In genomic region chr16:85317704-85318103, GRCh38 we compare ENCODE assay signal across 17 cellular contexts.
DNase-seq lines count a peak whose midpoint lies in the region; ATAC-seq, FAIRE-seq and TF ChIP-seq lines count a peak whose summit lies in the region.
"Had no signal": no experiment of that assay in that cellular context is flagged by ENCODE, and none has a peak within 500 bp of the region (broad histone marks: within the 10 kb centered on the region; RNA-seq: fewer than 3 reads in every experiment).

No MANE protein-coding gene starts in this region.

- H3K4me1 ChIP-seq in IMR-90 (ENCODE audit: control insufficient read depth, insufficient read depth, low read length): peaks cover 27% of the 10 kb centered on the region
- H3K4me1 ChIP-seq in astrocyte (ENCODE audit: insufficient read depth, low read length): peaks cover 21% of the 10 kb centered on the region
- H3K4me1 ChIP-seq in mesenchymal stem cell (ENCODE audit: control insufficient read depth, insufficient read depth, low read depth, low read length): peaks cover 37% of the 10 kb centered on the region
- H3K4me1 ChIP-seq in pancreas: peaks cover 33 to 40% (median 39%) of the 10 kb centered on the region in 3 donors

- H3K56ac ChIP-seq in IMR-90 (ENCODE audit: extremely low read depth, insufficient read depth, low read length): no peak overlapping the region

- H3K4ac ChIP-seq in IMR-90 (ENCODE audit: low read depth, low read length) (no peak overlapping the region), mesenchymal stem cell (ENCODE audit: low read depth in 1 of 2, low read length in 2 of 2) (no peak overlapping the region)

- no peak for TF ChIP-seq RAD21 in IMR-90 (IDR thresholded peaks at IDR 0.05; ENCODE audit: low read length)

- H3K9ac ChIP-seq in IMR-90 (ENCODE audit: low read depth, low read length) (no peak overlapping the region), astrocyte (ENCODE audit: low read length) (no peak overlapping the region), mesenchymal stem cell (ENCODE audit: low read length) (no peak overlapping the region)

- peak overlapping the region; percentile 25 for H2AK9ac ChIP-seq in IMR-90 (replicated peaks; ENCODE audit: low read depth, low read length, poor library complexity)

- intact Hi-C loops in IMR-90 (cut with micrococcal nuclease) (no loop called here), pancreas (cut with DNase I) (loop anchor here in 1 of 3 donors (10.0 kb wide), 1 partner anchor 97 kb away; no protein-coding TSS in a partner anchor)
- intact Hi-C loops in activated CD8-positive, alpha-beta T cell treated with anti-CD3 and anti-CD28 coated beads for 36 hours (cut with micrococcal nuclease): no loop called here

- H2BK20ac ChIP-seq in IMR-90 (ENCODE audit: low read depth, low read length): no peak overlapping the region

- H2AK5ac ChIP-seq in IMR-90 (ENCODE audit: low read depth, low read length) (no peak overlapping the region), mesenchymal stem cell (ENCODE audit: low read length, severe bottlenecking) (no peak overlapping the region)

- TF ChIP-seq POLR2A in IMR-90 (IDR thresholded peaks at IDR 0.05; ENCODE audit: low read depth, low read length): no peak

- no peak overlapping the region for H3K27ac ChIP-seq in IMR-90 (ENCODE audit: insufficient read depth, low read length)
- no peak overlapping the region for H3K27ac ChIP-seq in astrocyte (ENCODE audit: low read depth, low read length)
- H3K27ac ChIP-seq in mesenchymal stem cell (ENCODE audit: low read length, poor library complexity, severe bottlenecking): no peak overlapping the region
- H3K27ac ChIP-seq in pancreas: peak overlapping the region; percentile 65 to 90 (median 74)

- H3K18ac ChIP-seq in IMR-90 (ENCODE audit: low read depth, low read length) (no peak overlapping the region), mesenchymal stem cell (ENCODE audit: low read depth in 1 of 2, low read length in 2 of 2) (peak overlapping the region; percentile 4 to 71)

- no peak overlapping the region for H3K14ac ChIP-seq in IMR-90 (replicated peaks; ENCODE audit: low read depth, low read length)
- no peak overlapping the region for H3K14ac ChIP-seq in mesenchymal stem cell (ENCODE audit: low read length in 2 of 2)

- no peak overlapping the region for H4K91ac ChIP-seq in IMR-90 (ENCODE audit: insufficient read depth, low read depth, low read length)
- peak overlapping the region; percentile 45 for H4K91ac ChIP-seq in mesenchymal stem cell (ENCODE audit: low read length)

- no peaks in the 10 kb centered on the region for H3K9me3 Mint-ChIP-seq in astrocyte (ENCODE audit: unreplicated experiment)
- H3K9me3 Mint-ChIP-seq in activated CD8-positive, alpha-beta T cell treated with anti-CD3 and anti-CD28 coated beads for 36 hours: no peaks in the 10 kb centered on the region
- H3K9me3 Mint-ChIP-seq: CD8-positive, alpha-beta T cell; H9 had no signal

- peak overlapping the region; percentile 30 to 85 for H2BK12ac ChIP-seq in mesenchymal stem cell (ENCODE audit: low read length in 2 of 2)

- dilution Hi-C loops in IMR-90 (cut with HindIII; ENCODE audit: low sequenced_read_pairs, unreplicated experiment): no loop called here

- peaks cover 17 to 81% of the 10 kb centered on the region in 2 experiments for H3K79me1 ChIP-seq in IMR-90 (ENCODE audit: low read depth in 1 of 2, low read length in 2 of 2)
- peaks cover 19% of the 10 kb centered on the region for H3K79me1 ChIP-seq in mesenchymal stem cell (replicated peaks; ENCODE audit: low read length, poor library complexity, severe bottlenecking)

- no peak overlapping the region for H2AFZ ChIP-seq in IMR-90 (replicated peaks; ENCODE audit: low read length, poor library complexity)
- H2AFZ ChIP-seq in astrocyte (ENCODE audit: low read depth, low read length): no peak overlapping the region
- H2AFZ ChIP-seq in mesenchymal stem cell (ENCODE audit: low read depth, low read length): no peak overlapping the region

- H3K23ac ChIP-seq in IMR-90 (ENCODE audit: low read depth, low read length) (no peak overlapping the region), mesenchymal stem cell (ENCODE audit: low read length in 2 of 2) (no peak overlapping the region)

- no peaks in the 10 kb centered on the region for H3K36me3 Mint-ChIP-seq in astrocyte (ENCODE audit: low read depth, unreplicated experiment)
- no peaks in the 10 kb centered on the region for H3K36me3 Mint-ChIP-seq in activated CD8-positive, alpha-beta T cell treated with anti-CD3 and anti-CD28 coated beads for 36 hours (ENCODE audit: low read depth)
- H3K36me3 Mint-ChIP-seq: CD8-positive, alpha-beta T cell had no signal

- no peak overlapping the region for H2BK120ac ChIP-seq in IMR-90 (ENCODE audit: low read depth, low read length)
- H2BK120ac ChIP-seq in mesenchymal stem cell (ENCODE audit: low read depth, low read length): no peak overlapping the region

- no peak overlapping the region for H3K4me2 ChIP-seq in IMR-90 (ENCODE audit: low read depth, low read length)
- no peak overlapping the region for H3K4me2 ChIP-seq in astrocyte (ENCODE audit: low read length)
- H3K4me2 ChIP-seq in mesenchymal stem cell (ENCODE audit: low read length, poor library complexity, severe bottlenecking): no peak overlapping the region

- H4K20me1 ChIP-seq in IMR-90 (ENCODE audit: insufficient read depth, low read length) (peaks cover 96% of the 10 kb centered on the region), astrocyte (ENCODE audit: insufficient read depth, low read length) (peaks cover 93% of the 10 kb centered on the region)

- H3K36me3 ChIP-seq in IMR-90 (ENCODE audit: control insufficient read depth, insufficient read depth, low read length): no peaks in the 10 kb centered on the region
- H3K36me3 ChIP-seq in astrocyte (ENCODE audit: insufficient read depth, low read length): no peaks in the 10 kb centered on the region
- H3K36me3 ChIP-seq in mesenchymal stem cell (ENCODE audit: control insufficient read depth in 1 of 2, insufficient read depth in 2 of 2, low read depth in 1 of 2, low read length in 2 of 2): no peaks in the 10 kb centered on the region
- no peaks in the 10 kb centered on the region for H3K36me3 ChIP-seq in pancreas

- H2BK5ac ChIP-seq in IMR-90 (ENCODE audit: low read depth, low read length, poor library complexity, severe bottlenecking): no peak overlapping the region
- H2BK5ac ChIP-seq in mesenchymal stem cell (ENCODE audit: low read depth, low read length, poor library complexity, severe bottlenecking): no peak overlapping the region

- no peak for FAIRE-seq in astrocyte (lab: Jason Lieb, UNC)
- no peak for FAIRE-seq in pancreas (lab: Jason Lieb, UNC)
- FAIRE-seq: A204.1 had no signal

- no peak overlapping the region for H3K4me3 Mint-ChIP-seq in astrocyte (ENCODE audit: unreplicated experiment)
- H3K4me3 Mint-ChIP-seq in activated CD8-positive, alpha-beta T cell treated with anti-CD3 and anti-CD28 coated beads for 36 hours: no peak overlapping the region
- H3K4me3 Mint-ChIP-seq: CD8-positive, alpha-beta T cell; H9 had no signal

- H3K4me3 ChIP-seq in IMR-90 (ENCODE audit: insufficient read depth, low read depth, low read length) (no peak overlapping the region), astrocyte (ENCODE audit: insufficient read depth, low read depth, low read length) (no peak overlapping the region), mesenchymal stem cell (ENCODE audit: insufficient read depth in 1 of 2, low read depth in 1 of 2, low read length in 2 of 2) (no peak overlapping the region), pancreas (no peak overlapping the region)
- H3K4me3 ChIP-seq: K562 had no signal

- no peaks in the 10 kb centered on the region for H3K9me1 ChIP-seq in IMR-90 (ENCODE audit: insufficient read depth, low read length)

- in situ Hi-C loops in IMR-90 (cut with MboI; ENCODE audit: low sequenced_read_pairs): no loop called here

- H4K8ac ChIP-seq in IMR-90 (ENCODE audit: low read depth in 2 of 2, low read length in 2 of 2) (no peak overlapping the region), mesenchymal stem cell (ENCODE audit: low read length) (no peak overlapping the region)

- DNase-seq in IMR-90 (no peak), astrocyte (ENCODE audit: low read depth) (no peak), mesenchymal stem cell (no peak), pancreas (peak; percentile 66 to 93 (median 88)), HuH-7.5 (ENCODE audit: low spot score) (no peak)
- DNase-seq in activated CD4-positive, alpha-beta T cell treated with anti-CD3 and anti-CD28 coated beads for 4 hours: no peak
- no peak for DNase-seq in activated CD8-positive, alpha-beta T cell treated with anti-CD3 and anti-CD28 coated beads for 36 hours
- DNase-seq: AML-193; Calu3; CD8-positive, alpha-beta T cell; DMS79 treated with DMSO at 0.1 percent for 48 hours; GF-D8; GOT3; H9 had no signal

- no peaks in the 10 kb centered on the region for H3K27me3 ChIP-seq in IMR-90 (ENCODE audit: control insufficient read depth, insufficient read depth, low read length)
- no peaks in the 10 kb centered on the region for H3K27me3 ChIP-seq in astrocyte (ENCODE audit: insufficient read depth, low read length)
- H3K27me3 ChIP-seq in mesenchymal stem cell (ENCODE audit: control insufficient read depth in 1 of 2, insufficient read depth in 1 of 2, low read length in 2 of 2): no peaks in the 10 kb centered on the region
- H3K27me3 ChIP-seq in pancreas: no peaks in the 10 kb centered on the region

- POLR2A ChIA-PET in IMR-90 (lab: Charles Lee; ENCODE audit: unreplicated experiment): no interaction called here
- POLR2A ChIA-PET in activated CD8-positive, alpha-beta T cell treated with anti-CD3 and anti-CD28 coated beads for 36 hours (lab: Charles Lee): no interaction called here

- peak overlapping the region; percentile 63 for H3K27ac Mint-ChIP-seq in astrocyte (ENCODE audit: unreplicated experiment)
- H3K27ac Mint-ChIP-seq in activated CD8-positive, alpha-beta T cell treated with anti-CD3 and anti-CD28 coated beads for 36 hours: no peak overlapping the region
- H3K27ac Mint-ChIP-seq: H9 had no signal

- H3K27me3 Mint-ChIP-seq in astrocyte (ENCODE audit: low read depth, unreplicated experiment): peaks cover 22% of the 10 kb centered on the region
- no peaks in the 10 kb centered on the region for H3K27me3 Mint-ChIP-seq in activated CD8-positive, alpha-beta T cell treated with anti-CD3 and anti-CD28 coated beads for 36 hours

- no TSS peak for BruUV-seq in IMR-90 (replicated peaks; lab: Mats Ljungman, UMichigan)

- no peaks in the 10 kb centered on the region for H3K79me2 ChIP-seq in astrocyte (ENCODE audit: insufficient read depth, low read length)

- WGBS in IMR-90 (ENCODE audit: extremely low coverage in 2 of 2, insufficient read length in 1 of 2), 2 experiments: 90% methylated on average over 6 of the region's 12 CpGs; no CpG with 5 or more reads in 1 of the 2 experiments
- 97% methylated on average over 12 of the region's 12 CpGs for WGBS in mesenchymal stem cell
- 33 to 38% methylated on average over 12 of the region's 12 CpGs for WGBS in pancreas, 2 donors

- TF ChIP-seq CTCF in IMR-90 (conservative IDR thresholded peaks at IDR 0.05; ENCODE audit: low read depth, low read length): no peak
- TF ChIP-seq CTCF in astrocyte (IDR thresholded peaks at IDR 0.05; ENCODE audit: insufficient read depth, low read depth, low read length): no peak
- no peak for TF ChIP-seq CTCF in pancreas (IDR thresholded peaks at IDR 0.05)
- no peak for TF ChIP-seq CTCF in activated CD8-positive, alpha-beta T cell treated with anti-CD3 and anti-CD28 coated beads for 36 hours (IDR thresholded peaks at IDR 0.05)

- H4K5ac ChIP-seq in IMR-90 (ENCODE audit: low read depth, low read length): no peak overlapping the region

- H2BK15ac ChIP-seq in IMR-90 (ENCODE audit: low read depth, low read length): no peak overlapping the region
- peak overlapping the region; percentile 49 for H2BK15ac ChIP-seq in mesenchymal stem cell (ENCODE audit: low read depth, poor library complexity, severe bottlenecking)

- ATAC-seq in IMR-90 (ENCODE audit: low read depth) (no peak), pancreas (peak; percentile 48 to 64 (median 52)), HG03025 (IDR thresholded peaks at IDR 0.05; ENCODE audit: low FRiP score, unreplicated experiment) (no peak)
- ATAC-seq in activated CD8-positive, alpha-beta T cell treated with anti-CD3 and anti-CD28 coated beads for 36 hours: no peak
- ATAC-seq: CD8-positive, alpha-beta T cell had no signal

- peaks cover 10% of the 10 kb centered on the region for H3K4me1 Mint-ChIP-seq in astrocyte (ENCODE audit: low read depth, unreplicated experiment)
- H3K4me1 Mint-ChIP-seq in activated CD8-positive, alpha-beta T cell treated with anti-CD3 and anti-CD28 coated beads for 36 hours (ENCODE audit: low read depth): no peaks in the 10 kb centered on the region

- H3K9me3 ChIP-seq in IMR-90 (ENCODE audit: control insufficient read depth, insufficient read depth, low read length): no peaks in the 10 kb centered on the region
- no peaks in the 10 kb centered on the region for H3K9me3 ChIP-seq in astrocyte (ENCODE audit: insufficient read depth, low read depth, low read length)
- H3K9me3 ChIP-seq in mesenchymal stem cell (ENCODE audit: control insufficient read depth, low read length): no peaks in the 10 kb centered on the region
- H3K9me3 ChIP-seq in pancreas: no peaks in the 10 kb centered on the region

- CTCF ChIA-PET in IMR-90 (lab: Yijun Ruan, JAX): no interaction called here
- CTCF ChIA-PET in activated CD8-positive, alpha-beta T cell treated with anti-CD3 and anti-CD28 coated beads for 36 hours (lab: Charles Lee): interaction anchor here (1.6 kb wide), 1 partner anchor 13 kb away, joined by 7 read pairs; no protein-coding TSS in a partner anchor

Comparison
In these comparisons a context has a peak if more than half of its experiments do, and no peak if none do; other contexts are left out.
1. ATAC-seq: peak in pancreas (4 of 4); none in IMR-90 (single experiment), activated CD8-positive, alpha-beta T cell treated with anti-CD3 and anti-CD28 coated beads for 36 hours (single experiment) and HG03025 (single experiment).
2. DNase-seq: peak in pancreas (6 of 6); none in IMR-90 (single experiment), astrocyte (single experiment), mesenchymal stem cell (single experiment), HuH-7.5 (single experiment), activated CD4-positive, alpha-beta T cell treated with anti-CD3 and anti-CD28 coated beads for 4 hours (0 of 2) and activated CD8-positive, alpha-beta T cell treated with anti-CD3 and anti-CD28 coated beads for 36 hours (single experiment).
3. H3K27ac ChIP-seq: peak in pancreas (4 of 4); none in IMR-90 (single experiment), astrocyte (single experiment) and mesenchymal stem cell (single experiment).